Comparison of ENCODE assay signal across 16 cellular contexts in genomic region chr3:106518516-106518915, GRCh38.
DNase-seq lines count a peak whose midpoint lies in the region; TF ChIP-seq lines count a peak whose summit lies in the region.
"Had no signal": no experiment of that assay in that cellular context is flagged by ENCODE, and none has a peak within 500 bp of the region (broad histone marks: within the 10 kb centered on the region; RNA-seq: fewer than 3 reads in every experiment).

No MANE protein-coding gene starts in this region.

- H3K27me3 ChIP-seq in spleen (replicated peaks in 1 of 7) (no peaks in the 10 kb centered on the region), H7 (ENCODE audit: control insufficient read depth, insufficient read depth, low read length) (no peaks in the 10 kb centered on the region)
- H3K27me3 ChIP-seq: hepatocyte had no signal

- no peak for TF ChIP-seq CTCF in HFF-Myc (IDR thresholded peaks at IDR 0.05; ENCODE audit: low read depth, low read length, missing control alignments)
- TF ChIP-seq CTCF in spleen (IDR thresholded peaks at IDR 0.05 in 8 of 11, conservative IDR thresholded peaks at IDR 0.05 in 3 of 11): no peak

- TF ChIP-seq POLR2A in spleen (IDR thresholded peaks at IDR 0.05): no peak

- H3K4me1 ChIP-seq in spleen: no peaks in the 10 kb centered on the region
- H3K4me1 ChIP-seq: parathyroid adenoma had no signal

- no peaks in the 10 kb centered on the region for H3K36me3 ChIP-seq in spleen
- no peaks in the 10 kb centered on the region for H3K36me3 ChIP-seq in H7 (replicated peaks; ENCODE audit: control insufficient read depth, insufficient read depth, low read length)

- H3K27ac ChIP-seq in spleen: no peak overlapping the region
- H3K27ac ChIP-seq: hepatocyte, parathyroid adenoma had no signal

- peak; percentile 26 for DNase-seq in HFF-Myc (ENCODE audit: extremely low read depth, low read depth)
- peak; percentile 6 for DNase-seq in SW480 (ENCODE audit: low spot score)
- peak; percentile 57 for DNase-seq in fibroblast of peridontal ligament (ENCODE audit: extremely low read depth)
- no peak for DNase-seq in NCI-H146 treated with DMSO at 0.1 percent for 48 hours (lab: John Stamatoyannopoulos, UW; ENCODE audit: unreplicated experiment)
- no peak for DNase-seq in spleen
- DNase-seq in H7: no peak
- DNase-seq in activated CD4-positive, alpha-beta T cell treated with anti-CD3 and anti-CD28 coated beads for 48 hours: no peak
- DNase-seq: activated CD4-positive, alpha-beta T cell treated with anti-CD3 and anti-CD28 coated beads for 4 hours; activated naive CD4-positive, alpha-beta T cell treated with anti-CD3 and anti-CD28 coated beads, Interleukin-2, amount 10 ng/mL, durations not matched to agents 7 days and 5 days; activated T-cell treated with anti-CD3 and anti-CD28 coated beads for 4 hours; CD4-positive, alpha-beta memory T cell; left colon; NK-92 treated with Interleukin-12 subunit alpha and Interleukin-12 subunit beta, amount 100 ng/mL, for 24 hours; SHP77 had no signal

- no peaks in the 10 kb centered on the region for H3K9me3 ChIP-seq in spleen

- intact Hi-C loops in spleen (cut with DNase I; ENCODE audit: low total_unique reads): no loop called here

- H3K4me3 ChIP-seq in HFF-Myc (replicated peaks; ENCODE audit: low read depth, low read length) (no peak overlapping the region), spleen (no peak overlapping the region), H7 (ENCODE audit: insufficient read depth, low read depth, low read length) (no peak overlapping the region)
- H3K4me3 ChIP-seq: hepatocyte had no signal

Comparison
In these comparisons a context has a peak if more than half of its experiments do, and no peak if none do; other contexts are left out.
1. DNase-seq: peak in HFF-Myc (single experiment), SW480 (single experiment) and fibroblast of peridontal ligament (single experiment); none in NCI-H146 treated with DMSO at 0.1 percent for 48 hours (single experiment), spleen (single experiment), H7 (single experiment) and activated CD4-positive, alpha-beta T cell treated with anti-CD3 and anti-CD28 coated beads for 48 hours (single experiment).